In genomic region chr12:48469027-48469426, GRCh38 we compare ENCODE assay signal across 6 cellular contexts. TPM values are rescaled to one million over a fixed set of nuclear protein-coding genes. Genes with fewer than 3 reads are reported as not detected.
"Had no signal": no experiment of that assay in that cellular context is flagged by ENCODE, and none has a peak within 500 bp of the region (broad histone marks: within the 10 kb centered on the region; RNA-seq: fewer than 3 reads in every experiment).

No MANE protein-coding gene starts in this region.

RNA-seq across cellular contexts. Expression of gene ANP32D, which starts 3.3 kb away (rescaled TPM):
- total RNA-seq: GM23248, H1, H9, HepG2, HT-29 had no signal
- polyA plus RNA-seq: GM23248, H1, HepG2, IgD-negative memory B cell had no signal

RNA-seq across cellular contexts. Expression of gene C12orf54, which starts 13.3 kb away (rescaled TPM):
- total RNA-seq: GM23248, H1, H9, HepG2, HT-29 had no signal
- polyA plus RNA-seq: GM23248, H1, HepG2, IgD-negative memory B cell had no signal

RNA-seq across cellular contexts. Expression of gene OR8S1, which starts 56.4 kb away (rescaled TPM):
- total RNA-seq: GM23248, H1, H9, HepG2, HT-29 had no signal
- polyA plus RNA-seq: GM23248, H1, HepG2, IgD-negative memory B cell had no signal
